In genomic region chr17:34961093-34961911, GRCh38 we compare ENCODE assay signal across 1 cellular context.
A peak's percentile ranks its signal among the peaks of the same experiment; 100 is the strongest.
TF ChIP-seq lines count a peak whose summit lies in the region.

CCT6B (minus strand) TSS chr17:34961460; CDS start chr17:34961393, 67 bp downstream.
ZNF830 (plus strand) TSS chr17:34961540; CDS start chr17:34961567, 27 bp downstream.

TF ChIP-seq in GM12878, 131 proteins besides CTCF, POLR2A, EP300 and RAD21 (continued from another document and continues in another):
- TF ChIP-seq E2F8 (IDR thresholded peaks at IDR 0.05; ENCODE audit: low read depth, partially characterized antibody) = peak; percentile 78
- TF ChIP-seq ZNF384 (IDR thresholded peaks at IDR 0.05; ENCODE audit: borderline replicate concordance, low read depth, low read length) = peak; percentile 91
- no peak for TF ChIP-seq ZNF592 (IDR thresholded peaks at IDR 0.05)
- peak; percentile 70; the same call in 1 of the 2 replicates for TF ChIP-seq POLR2AphosphoS2 (IDR thresholded peaks at IDR 0.05; ENCODE audit: low read depth, low read length)
- TF ChIP-seq SMC3 (IDR thresholded peaks at IDR 0.05; ENCODE audit: borderline replicate concordance, low read length) = no peak
- TF ChIP-seq GABPA (IDR thresholded peaks at IDR 0.05; ENCODE audit: low read depth) = peak; percentile 97
- peak; percentile 100 for TF ChIP-seq RELB (IDR thresholded peaks at IDR 0.05; ENCODE audit: low read depth)
- peak in 1 of 2 experiments; percentile 71; a peak in 1 of 3 replicates for TF ChIP-seq EGR1 (IDR thresholded peaks at IDR 0.05; ENCODE audit: borderline replicate concordance in 1 of 2, low read depth in 2 of 2, low read length in 2 of 2)
- peak; percentile 89 for TF ChIP-seq POU2F2 (IDR thresholded peaks at IDR 0.05; ENCODE audit: borderline replicate concordance, low read depth, low read length)
- TF ChIP-seq RB1 (IDR thresholded peaks at IDR 0.05; ENCODE audit: borderline replicate concordance) = peak; percentile 27; the same call in 1 of the 2 replicates
- peak; percentile 47; the same call in 1 of the 2 replicates for TF ChIP-seq ZNF687 (IDR thresholded peaks at IDR 0.05)
- TF ChIP-seq BCLAF1 (IDR thresholded peaks at IDR 0.05) = no peak
- TF ChIP-seq TBL1XR1 (IDR thresholded peaks at IDR 0.05; ENCODE audit: low read depth, low read length) = no peak
- peak; percentile 17; the same call in 1 of the 2 replicates for TF ChIP-seq PAX5 (IDR thresholded peaks at IDR 0.05; ENCODE audit: borderline replicate concordance, low read depth, low read length)
- TF ChIP-seq SIX5 (IDR thresholded peaks at IDR 0.05; ENCODE audit: low read depth, low read length, severe bottlenecking) = peak; percentile 51
- TF ChIP-seq TCF12 (IDR thresholded peaks at IDR 0.05; ENCODE audit: low read depth, low read length) = 0 out of 2 replicates have a peak, but pooled peaks have one; percentile 58
- no peak for TF ChIP-seq HSF1 (IDR thresholded peaks at IDR 0.05; ENCODE audit: low read depth, low read length)
- 0 out of 2 replicates have a peak, but pooled peaks have one; percentile 11 for TF ChIP-seq JUNB (IDR thresholded peaks at IDR 0.05)
- no peak for TF ChIP-seq STAT3 (IDR thresholded peaks at IDR 0.05; ENCODE audit: low read depth, low read length)
- peak; percentile 14; the same call in 1 of the 2 replicates for TF ChIP-seq ATF2 (IDR thresholded peaks at IDR 0.05; ENCODE audit: low read length)
- TF ChIP-seq GATAD2B (conservative IDR thresholded peaks at IDR 0.05; ENCODE audit: low read depth) = peak; percentile 25; the same call in 1 of the 2 replicates
- TF ChIP-seq PML (IDR thresholded peaks at IDR 0.05; ENCODE audit: low read length) = 0 out of 2 replicates have a peak, but pooled peaks have one; percentile 82
- TF ChIP-seq CREM (IDR thresholded peaks at IDR 0.05; ENCODE audit: low read depth) = peak; percentile 99
- TF ChIP-seq ZBTB40 (IDR thresholded peaks at IDR 0.05; ENCODE audit: borderline replicate concordance) = peak; percentile 94
- peak; percentile 37; the same call in 1 of the 2 replicates for TF ChIP-seq IKZF1 (conservative IDR thresholded peaks at IDR 0.05)
- TF ChIP-seq ATF7 (IDR thresholded peaks at IDR 0.05; ENCODE audit: low read depth) = peak; percentile 85
- TF ChIP-seq ZBED1 (IDR thresholded peaks at IDR 0.05; ENCODE audit: borderline replicate concordance) = peak; percentile 100
- TF ChIP-seq RCOR1 (conservative IDR thresholded peaks at IDR 0.05; ENCODE audit: low read depth, low read length) = no peak
- TF ChIP-seq SMAD1 (IDR thresholded peaks at IDR 0.05; ENCODE audit: low read depth, partially characterized antibody) = peak; percentile 42
- TF ChIP-seq BRCA1 (IDR thresholded peaks at IDR 0.05; ENCODE audit: low read depth, low read length) = no peak
